In genomic region chr1:25148673-25149300, GRCh38 we compare ENCODE assay signal across 9 cellular contexts.
DNase-seq lines count a peak whose midpoint lies in the region; ATAC-seq, FAIRE-seq and TF ChIP-seq lines count a peak whose summit lies in the region.
"Had no signal": no experiment of that assay in that cellular context is flagged by ENCODE, and none has a peak within 500 bp of the region (broad histone marks: within the 10 kb centered on the region; RNA-seq: fewer than 3 reads in every experiment).

No MANE protein-coding gene starts in this region.

- TF ChIP-seq CTCF in right lobe of liver (IDR thresholded peaks at IDR 0.05): peak; percentile 28 to 51 (median 48)

- peak; percentile 54 for ATAC-seq in activated T-helper 17 cell treated with anti-CD3 and anti-CD28 coated beads, Interleukin-2, amount 50 U/mL, for 72 hours (replicated peaks)
- peak; percentile 50 to 55 (median 53) for ATAC-seq in right lobe of liver
- no peak for ATAC-seq in HG02973 (IDR thresholded peaks at IDR 0.05; ENCODE audit: unreplicated experiment)
- ATAC-seq in GM18873 (IDR thresholded peaks at IDR 0.05; ENCODE audit: low FRiP score, unreplicated experiment): no peak

- no peaks in the 10 kb centered on the region for H3K36me3 ChIP-seq in right lobe of liver

- H3K4me1 Mint-ChIP-seq in activated T-helper 17 cell treated with anti-CD3 and anti-CD28 coated beads, Interleukin-2, amount 50 U/mL, for 72 hours: no peaks in the 10 kb centered on the region

- 45% methylated on average over 2 of the region's 2 CpGs for WGBS in right lobe of liver (ENCODE audit: insufficient coverage, low coverage, low lambda C conversion rate, missing lambda C conversion rate)

- no peak for FAIRE-seq in RCC 7860 (lab: Jason Lieb, UNC)

- no peak overlapping the region for H3K27ac Mint-ChIP-seq in activated T-helper 17 cell treated with anti-CD3 and anti-CD28 coated beads, Interleukin-2, amount 50 U/mL, for 72 hours

- no peak for TF ChIP-seq POLR2A in right lobe of liver (IDR thresholded peaks at IDR 0.05)

- peaks cover 36% of the 10 kb centered on the region for H3K27me3 Mint-ChIP-seq in activated T-helper 17 cell treated with anti-CD3 and anti-CD28 coated beads, Interleukin-2, amount 50 U/mL, for 72 hours

- peak; percentile 29 for DNase-seq in ELR (ENCODE audit: low read depth)
- peak; percentile 5 for DNase-seq in LHCN-M2 (ENCODE audit: low read depth)
- no peak for DNase-seq in right lobe of liver
- no peak for DNase-seq in NCI-H2107 treated with DMSO at 0.1 percent for 48 hours (lab: John Stamatoyannopoulos, UW; ENCODE audit: unreplicated experiment)
- no peak for DNase-seq in RCC 7860 (ENCODE audit: low spot score)
- DNase-seq: caudate nucleus had no signal

- H3K4me1 ChIP-seq in right lobe of liver: no peaks in the 10 kb centered on the region

- no peaks in the 10 kb centered on the region for H3K36me3 Mint-ChIP-seq in activated T-helper 17 cell treated with anti-CD3 and anti-CD28 coated beads, Interleukin-2, amount 50 U/mL, for 72 hours (ENCODE audit: low read depth)

- intact Hi-C loops in right lobe of liver (cut with DNase I): no loop called here

- no peaks in the 10 kb centered on the region for H3K9me3 ChIP-seq in right lobe of liver

- no peaks in the 10 kb centered on the region for H3K27me3 ChIP-seq in right lobe of liver

- no peak overlapping the region for H3K4me3 ChIP-seq in right lobe of liver

- no peak overlapping the region for H3K27ac ChIP-seq in right lobe of liver

- H3K9me3 Mint-ChIP-seq in activated T-helper 17 cell treated with anti-CD3 and anti-CD28 coated beads, Interleukin-2, amount 50 U/mL, for 72 hours: no peaks in the 10 kb centered on the region

- H3K4me3 Mint-ChIP-seq in activated T-helper 17 cell treated with anti-CD3 and anti-CD28 coated beads, Interleukin-2, amount 50 U/mL, for 72 hours: no peak overlapping the region

Comparison
In these comparisons a context has a peak if more than half of its experiments do, and no peak if none do; other contexts are left out.
1. DNase-seq: peak in ELR (single experiment) and LHCN-M2 (single experiment); none in right lobe of liver (0 of 3), NCI-H2107 treated with DMSO at 0.1 percent for 48 hours (single experiment) and RCC 7860 (single experiment).
2. ATAC-seq: peak in activated T-helper 17 cell treated with anti-CD3 and anti-CD28 coated beads, Interleukin-2, amount 50 U/mL, for 72 hours (single experiment) and right lobe of liver (4 of 4); none in HG02973 (single experiment) and GM18873 (single experiment).